ENCODE assay signal across 14 cellular contexts in genomic region chr4:70801265-70801809, GRCh38. TPM values are rescaled to one million over a fixed set of nuclear protein-coding genes. Genes with fewer than 3 reads are reported as not detected.
DNase-seq lines count a peak whose midpoint lies in the region; ATAC-seq and TF ChIP-seq lines count a peak whose summit lies in the region.
"Had no signal": no experiment of that assay in that cellular context is flagged by ENCODE, and none has a peak within 500 bp of the region (broad histone marks: within the 10 kb centered on the region; RNA-seq: fewer than 3 reads in every experiment).

No MANE protein-coding gene starts in this region.

- peaks cover 18% of the 10 kb centered on the region for H3K4me1 Mint-ChIP-seq in activated naive CD8-positive, alpha-beta T cell treated with anti-CD3 and anti-CD28 coated beads, Interleukin-2, amount 50 U/mL, for 24 hours
- H3K4me1 Mint-ChIP-seq: IgD-negative memory B cell had no signal

- DNase-seq in activated naive CD8-positive, alpha-beta T cell treated with anti-CD3 and anti-CD28 coated beads, Interleukin-2, amount 50 U/mL, for 24 hours: no peak
- DNase-seq in H7 (no peak), kidney tubule cell (ENCODE audit: low spot score) (no peak), cerebellum (ENCODE audit: low spot score) (no peak)
- DNase-seq: Caco-2, HFFc6, NCI-H2171, pancreas, SHP77, thyroid gland had no signal

- H3K36me3 ChIP-seq in H7 (replicated peaks; ENCODE audit: control insufficient read depth, insufficient read depth, low read length): no peaks in the 10 kb centered on the region

- peaks cover 5% of the 10 kb centered on the region for H3K36me3 Mint-ChIP-seq in activated naive CD8-positive, alpha-beta T cell treated with anti-CD3 and anti-CD28 coated beads, Interleukin-2, amount 50 U/mL, for 24 hours (ENCODE audit: low read depth)

- no peak overlapping the region for H3K27ac Mint-ChIP-seq in activated naive CD8-positive, alpha-beta T cell treated with anti-CD3 and anti-CD28 coated beads, Interleukin-2, amount 50 U/mL, for 24 hours
- H3K27ac Mint-ChIP-seq: HFFc6 had no signal

- H3K9me3 Mint-ChIP-seq in activated naive CD8-positive, alpha-beta T cell treated with anti-CD3 and anti-CD28 coated beads, Interleukin-2, amount 50 U/mL, for 24 hours: no peaks in the 10 kb centered on the region
- H3K9me3 Mint-ChIP-seq: HFFc6, IgD-negative memory B cell had no signal

- no peak overlapping the region for H3K4me3 Mint-ChIP-seq in activated naive CD8-positive, alpha-beta T cell treated with anti-CD3 and anti-CD28 coated beads, Interleukin-2, amount 50 U/mL, for 24 hours
- H3K4me3 Mint-ChIP-seq: HFFc6, IgD-negative memory B cell had no signal

- TF ChIP-seq POLR2A in GM18505 (IDR thresholded peaks at IDR 0.05; ENCODE audit: borderline replicate concordance, extremely low read depth, insufficient read depth, insufficient read length): no peak

- peak; percentile 65 for ATAC-seq in GM18505 (IDR thresholded peaks at IDR 0.05; ENCODE audit: unreplicated experiment)
- peak; percentile 81 for ATAC-seq in GM19463 (IDR thresholded peaks at IDR 0.05; ENCODE audit: unreplicated experiment)
- ATAC-seq in HG03139 (IDR thresholded peaks at IDR 0.05; ENCODE audit: unreplicated experiment): peak; percentile 51
- peak; percentile 98 for ATAC-seq in activated naive CD8-positive, alpha-beta T cell treated with anti-CD3 and anti-CD28 coated beads, Interleukin-2, amount 50 U/mL, for 24 hours
- ATAC-seq: pancreas had no signal

- no peaks in the 10 kb centered on the region for H3K27me3 ChIP-seq in H7 (ENCODE audit: control insufficient read depth, insufficient read depth, low read length)
- H3K27me3 ChIP-seq: pancreas, thyroid gland had no signal

- H3K4me3 ChIP-seq in H7 (ENCODE audit: insufficient read depth, low read depth, low read length): no peak overlapping the region
- H3K4me3 ChIP-seq: pancreas, thyroid gland had no signal

- H3K27me3 Mint-ChIP-seq in activated naive CD8-positive, alpha-beta T cell treated with anti-CD3 and anti-CD28 coated beads, Interleukin-2, amount 50 U/mL, for 24 hours: no peaks in the 10 kb centered on the region
- H3K27me3 Mint-ChIP-seq: IgD-negative memory B cell had no signal

RNA-seq across cellular contexts. Expression of gene GRSF1, which starts 38.4 kb away (rescaled TPM):
- 132 and 147 TPM in 2 replicates for total RNA-seq in H7 (2014; rRNA removed; shearing (Covaris generic))
- total RNA-seq in cerebellum: 35.8 TPM
